ENCODE assay signal across 1 cellular context in genomic region chr11:126480410-126481302, GRCh38.
TF ChIP-seq lines count a peak whose summit lies in the region.

No MANE protein-coding gene starts in this region.

TF ChIP-seq in K562, 482 proteins besides CTCF, POLR2A, EP300 and RAD21 (continued from another document and continues in another):
- TF ChIP-seq RB1 (IDR thresholded peaks at IDR 0.05; ENCODE audit: low read depth) (peak; percentile 48; the same call in 1 of the 2 replicates), ZNF165 (CRISPR knock-in tag; IDR thresholded peaks at IDR 0.05; ENCODE audit: borderline replicate concordance) (no peak), TBP (optimal IDR thresholded peaks at IDR 0.05; ENCODE audit: low read depth, low read length) (peak; percentile 53), TCF7 (IDR thresholded peaks at IDR 0.05; ENCODE audit: borderline replicate concordance) (no peak), HMBOX1 (IDR thresholded peaks at IDR 0.05) (no peak), ZNF431 (CRISPR knock-in tag; IDR thresholded peaks at IDR 0.05) (no peak), CBX5 (IDR thresholded peaks at IDR 0.05; ENCODE audit: borderline replicate concordance, low read depth) (no peak), HES1 (IDR thresholded peaks at IDR 0.05; ENCODE audit: low read depth) (no peak), HSF4 (CRISPR knock-in tag; IDR thresholded peaks at IDR 0.05; ENCODE audit: borderline replicate concordance) (no peak), CBFB (CRISPR knock-in tag; IDR thresholded peaks at IDR 0.05) (peak; percentile 91), ZBTB34 (CRISPR knock-in tag; IDR thresholded peaks at IDR 0.05) (no peak), ZNF76 (CRISPR knock-in tag; IDR thresholded peaks at IDR 0.05; ENCODE audit: borderline replicate concordance) (no peak), TAF1 (IDR thresholded peaks at IDR 0.05; ENCODE audit: control insufficient read depth, extremely low read depth, insufficient read depth, low read length, severe bottlenecking) (no peak), EP400 (IDR thresholded peaks at IDR 0.05) (no peak), KAT7 (CRISPR knock-in tag; IDR thresholded peaks at IDR 0.05; ENCODE audit: borderline replicate concordance) (no peak), GABPB1 (CRISPR knock-in tag; IDR thresholded peaks at IDR 0.05) (peak; percentile 86), ZSCAN29 (IDR thresholded peaks at IDR 0.05) (no peak), ZNF586 (CRISPR knock-in tag; conservative IDR thresholded peaks at IDR 0.05) (no peak), CBX2 (IDR thresholded peaks at IDR 0.05; ENCODE audit: insufficient read depth, low read length, poor library complexity, severe bottlenecking) (no peak), ZNF41 (CRISPR knock-in tag; conservative IDR thresholded peaks at IDR 0.05) (no peak), SIN3A (IDR thresholded peaks at IDR 0.05; ENCODE audit: borderline replicate concordance in 2 of 2, control insufficient read depth in 1 of 2, low read depth in 2 of 2, low read length in 2 of 2) (no peak), MEF2A (IDR thresholded peaks at IDR 0.05; ENCODE audit: control insufficient read depth, low read depth, low read length) (no peak), MBD2 (IDR thresholded peaks at IDR 0.05; ENCODE audit: borderline replicate concordance, low read depth) (no peak), ZNF561 (CRISPR knock-in tag; conservative IDR thresholded peaks at IDR 0.05) (no peak), FOXM1 (IDR thresholded peaks at IDR 0.05; ENCODE audit: low read depth) (no peak), FOXM1 (CRISPR knock-in tag; IDR thresholded peaks at IDR 0.05; ENCODE audit: low read depth) (no peak), ATF7 (IDR thresholded peaks at IDR 0.05) (peak; percentile 36; the same call in 1 of the 2 replicates), IFI16 (CRISPR knock-in tag; IDR thresholded peaks at IDR 0.05) (no peak), HIVEP1 (CRISPR knock-in tag; IDR thresholded peaks at IDR 0.05) (no peak), SMARCC2 (IDR thresholded peaks at IDR 0.05; ENCODE audit: low read depth) (no peak), MCM2 (IDR thresholded peaks at IDR 0.05; ENCODE audit: low read depth) (no peak), ZBED1 (IDR thresholded peaks at IDR 0.05) (no peak), E2F6 (IDR thresholded peaks at IDR 0.05; ENCODE audit: borderline replicate concordance in 1 of 2, extremely low read depth in 1 of 2, insufficient read depth in 1 of 2, insufficient read length in 1 of 2, low read depth in 1 of 2, low read length in 1 of 2, poor library complexity in 1 of 2, severe bottlenecking in 1 of 2) (peak; percentile 50 to 87), RCOR1 (IDR thresholded peaks at IDR 0.05; ENCODE audit: borderline replicate concordance in 1 of 2, low read depth in 2 of 2, low read length in 2 of 2) (peak in 1 of 2 experiments; percentile 51; a peak in 1 of 4 replicates), CBFA2T2 (conservative IDR thresholded peaks at IDR 0.05) (no peak), KLF10 (CRISPR knock-in tag; IDR thresholded peaks at IDR 0.05) (no peak), MTA2 (IDR thresholded peaks at IDR 0.05; ENCODE audit: low read depth) (no peak), ZNF717 (CRISPR knock-in tag; IDR thresholded peaks at IDR 0.05) (no peak), GTF2E2 (tag; IDR thresholded peaks at IDR 0.05) (no peak), ZNF239 (CRISPR knock-in tag; IDR thresholded peaks at IDR 0.05) (no peak), NONO (IDR thresholded peaks at IDR 0.05; ENCODE audit: low read depth in 2 of 2, low read length in 1 of 2) (no peak), KDM1A (IDR thresholded peaks at IDR 0.05) (no peak), AFF1 (IDR thresholded peaks at IDR 0.05; ENCODE audit: low read depth in 1 of 2, partially characterized antibody in 2 of 2) (no peak), ZNF212 (CRISPR knock-in tag; IDR thresholded peaks at IDR 0.05) (no peak), ZEB2 (IDR thresholded peaks at IDR 0.05) (no peak), ASH1L (IDR thresholded peaks at IDR 0.05; ENCODE audit: borderline replicate concordance, low read depth, partially characterized antibody) (no peak), CHD7 (IDR thresholded peaks at IDR 0.05; ENCODE audit: low read depth, low read length) (no peak), ZC3H4 (CRISPR knock-in tag; IDR thresholded peaks at IDR 0.05; ENCODE audit: borderline replicate concordance) (no peak), GABPB2 (CRISPR knock-in tag; conservative IDR thresholded peaks at IDR 0.05) (no peak), CCNT2 (IDR thresholded peaks at IDR 0.05; ENCODE audit: borderline replicate concordance, extremely low read depth, insufficient read length, low read depth, low read length) (no peak), CXXC5 (CRISPR knock-in tag; IDR thresholded peaks at IDR 0.05) (no peak), CGGBP1 (CRISPR knock-in tag; IDR thresholded peaks at IDR 0.05) (no peak), SUPT5H (IDR thresholded peaks at IDR 0.05) (no peak), SRF (CRISPR knock-in tag; IDR thresholded peaks at IDR 0.05) (no peak), ZNF143 (CRISPR knock-in tag; IDR thresholded peaks at IDR 0.05) (no peak)
